In the genomic region with DNA sequence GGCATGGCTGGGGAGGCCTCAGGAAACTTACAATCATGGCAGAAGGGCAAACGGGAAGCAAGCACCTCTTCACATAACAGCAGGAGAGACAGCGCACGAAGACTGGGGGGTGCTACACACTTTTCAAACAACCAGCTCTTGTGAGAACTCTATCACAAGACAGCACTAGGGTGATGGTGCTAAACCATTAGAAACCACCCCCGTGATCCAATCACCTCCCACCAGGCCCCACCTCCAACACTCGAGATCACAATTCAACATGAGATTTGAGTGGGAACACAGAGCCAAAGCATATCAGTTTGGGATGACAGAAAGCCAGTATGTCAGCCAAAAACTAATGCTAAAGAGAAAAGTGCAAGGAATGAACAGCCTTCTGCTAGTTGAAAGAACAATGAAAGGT, we compare ENCODE assay signal across 34 cellular contexts.
A peak's percentile ranks its signal among the peaks of the same experiment; 100 is the strongest.
DNase-seq lines count a peak whose midpoint lies in the region; ATAC-seq and TF ChIP-seq lines count a peak whose summit lies in the region.
"Had no signal": no experiment of that assay in that cellular context is flagged by ENCODE, and none has a peak within 500 bp of the region (broad histone marks: within the 10 kb centered on the region; RNA-seq: fewer than 3 reads in every experiment).

No MANE protein-coding gene starts in this region.

- H4K20me1 ChIP-seq in BLaER1 treated with 17β-estradiol and CSF1 and Interleukin-3, amounts not matched to agents 10 nM and 100 nM, result no peaks in the 10 kb centered on the region
- no peaks in the 10 kb centered on the region for H4K20me1 ChIP-seq in osteoblast (ENCODE audit: insufficient read depth, low read length)
- H4K20me1 ChIP-seq: BLaER1 had no signal

- no peak overlapping the region for H3K4me3 Mint-ChIP-seq in nephron
- no peak overlapping the region for H3K4me3 Mint-ChIP-seq in activated CD4-positive, alpha-beta T cell treated with anti-CD3 and anti-CD28 coated beads for 36 hours
- H3K4me3 Mint-ChIP-seq: B cell; CD14-positive monocyte; CD4-positive, alpha-beta memory T cell; CD4-positive, alpha-beta T cell; CD4-positive, CD25-positive, alpha-beta regulatory T cell; CD8-positive, alpha-beta memory T cell; CD8-positive, alpha-beta T cell had no signal

- peak overlapping the region in 2 of 3 experiments; percentile 7 to 11 for H3K27ac Mint-ChIP-seq in nephron
- H3K27ac Mint-ChIP-seq in activated CD4-positive, alpha-beta T cell treated with anti-CD3 and anti-CD28 coated beads for 36 hours, result no peak overlapping the region
- H3K27ac Mint-ChIP-seq: B cell; CD14-positive monocyte; CD4-positive, alpha-beta memory T cell; CD4-positive, alpha-beta T cell; CD4-positive, CD25-positive, alpha-beta regulatory T cell; CD8-positive, alpha-beta memory T cell; CD8-positive, alpha-beta T cell had no signal

- H3K4me2 ChIP-seq in BLaER1 treated with 17β-estradiol and CSF1 and Interleukin-3, amounts not matched to agents 10 nM and 100 nM, result no peak overlapping the region
- H3K4me2 ChIP-seq in osteoblast (ENCODE audit: insufficient read depth, low read length), result no peak overlapping the region
- H3K4me2 ChIP-seq: A549, BLaER1 had no signal

- no peaks in the 10 kb centered on the region for H3K27me3 ChIP-seq in BLaER1 treated with 17β-estradiol and CSF1 and Interleukin-3, amounts not matched to agents 10 nM and 100 nM
- H3K27me3 ChIP-seq in osteoblast (ENCODE audit: insufficient read depth, low read length), result no peaks in the 10 kb centered on the region
- H3K27me3 ChIP-seq: BE2C, BLaER1 had no signal

- ATAC-seq in activated CD4-positive, alpha-beta T cell treated with anti-CD3 and anti-CD28 coated beads for 36 hours, result no peak
- no peak for ATAC-seq in GM21367 (IDR thresholded peaks at IDR 0.05; ENCODE audit: unreplicated experiment)
- ATAC-seq in HG03097 (IDR thresholded peaks at IDR 0.05; ENCODE audit: low FRiP score, unreplicated experiment), result no peak
- ATAC-seq: A549; CD8-positive, alpha-beta T cell had no signal

- H3K4me1 ChIP-seq in BLaER1 treated with 17β-estradiol and CSF1 and Interleukin-3, amounts not matched to agents 10 nM and 100 nM, result peaks cover 33 to 58% (median 50%) of the 10 kb centered on the region in 10 experiments
- peaks cover 58% of the 10 kb centered on the region for H3K4me1 ChIP-seq in osteoblast (ENCODE audit: insufficient read depth, low read length)
- H3K4me1 ChIP-seq: Caco-2 had no signal

- intact Hi-C loops in head of caudate nucleus (cut with DNase I), result loop anchor here (10.0 kb wide), 1 partner anchor 243 kb away; no protein-coding TSS in a partner anchor
- intact Hi-C loops in activated CD4-positive, alpha-beta T cell treated with anti-CD3 and anti-CD28 coated beads for 36 hours (cut with DNase I, micrococcal nuclease), result loop anchor here (10.0 kb wide), 2 partner anchors 453 to 943 kb away; no protein-coding TSS in a partner anchor

- no peaks in the 10 kb centered on the region for H3K79me2 ChIP-seq in osteoblast (ENCODE audit: insufficient read depth, low read length)

- no peaks in the 10 kb centered on the region for H3K36me3 Mint-ChIP-seq in nephron (ENCODE audit: low read depth)
- H3K36me3 Mint-ChIP-seq in activated CD4-positive, alpha-beta T cell treated with anti-CD3 and anti-CD28 coated beads for 36 hours (ENCODE audit: low read depth), result no peaks in the 10 kb centered on the region
- H3K36me3 Mint-ChIP-seq: CD14-positive monocyte; CD4-positive, alpha-beta memory T cell; CD4-positive, CD25-positive, alpha-beta regulatory T cell; CD8-positive, alpha-beta memory T cell; CD8-positive, alpha-beta T cell had no signal

- no peak overlapping the region for H2AFZ ChIP-seq in osteoblast (ENCODE audit: low read length)

- POLR2A ChIA-PET in activated CD4-positive, alpha-beta T cell treated with anti-CD3 and anti-CD28 coated beads for 36 hours (lab: Charles Lee), result no interaction called here

- no peaks in the 10 kb centered on the region for H3K36me3 ChIP-seq in BLaER1 treated with 17β-estradiol and CSF1 and Interleukin-3, amounts not matched to agents 10 nM and 100 nM
- no peaks in the 10 kb centered on the region for H3K36me3 ChIP-seq in osteoblast (ENCODE audit: insufficient read depth, low read length)
- H3K36me3 ChIP-seq: BE2C, BLaER1 had no signal

- no peaks in the 10 kb centered on the region for H3K9me3 Mint-ChIP-seq in nephron
- no peaks in the 10 kb centered on the region for H3K9me3 Mint-ChIP-seq in activated CD4-positive, alpha-beta T cell treated with anti-CD3 and anti-CD28 coated beads for 36 hours (ENCODE audit: low read depth)
- H3K9me3 Mint-ChIP-seq: CD4-positive, alpha-beta memory T cell; CD4-positive, alpha-beta T cell; CD4-positive, CD25-positive, alpha-beta regulatory T cell; CD8-positive, alpha-beta memory T cell; CD8-positive, alpha-beta T cell had no signal

- H3K4me1 Mint-ChIP-seq in nephron, result peaks cover 38% of the 10 kb centered on the region
- peaks cover 19% of the 10 kb centered on the region for H3K4me1 Mint-ChIP-seq in activated CD4-positive, alpha-beta T cell treated with anti-CD3 and anti-CD28 coated beads for 36 hours

- H3K27ac ChIP-seq in BLaER1 treated with 17β-estradiol and CSF1 and Interleukin-3, amounts not matched to agents 10 nM and 100 nM, result peak overlapping the region in 6 of 11 experiments; percentile 2 to 86 (median 80); a peak in 10 of 22 replicates
- H3K27ac ChIP-seq in osteoblast (ENCODE audit: low read depth, low read length), result peak overlapping the region; percentile 77
- H3K27ac ChIP-seq: 22Rv1, A549, BLaER1, C4-2B had no signal

- peak in 27 of 42 donors; percentile 7 to 69 (median 40) for DNase-seq in head of caudate nucleus
- DNase-seq in osteoblast (ENCODE audit: insufficient read length, low spot score, missing footprints), result no peak
- DNase-seq in activated CD4-positive, alpha-beta T cell treated with anti-CD3 and anti-CD28 coated beads for 36 hours, result no peak
- DNase-seq in HT-29 (ENCODE audit: low spot score), result no peak
- DNase-seq: 8988T; ACHN; AML-193; BE2C; C1 segment of cervical spinal cord; Caco-2; Calu3; CD4-positive, alpha-beta memory T cell; CD4-positive, alpha-beta T cell; CD4-positive, CD25-positive, alpha-beta regulatory T cell; CD8-positive, alpha-beta memory T cell; CD8-positive, alpha-beta T cell; COR-L47; DMS 273 treated with DMSO at 0.1 percent for 48 hours; DMS153; DMS53; DMS79; DMS79 treated with DMSO at 0.1 percent for 48 hours; DND-41; EL had no signal

- H3K27me3 Mint-ChIP-seq in nephron (ENCODE audit: low read depth), result no peaks in the 10 kb centered on the region
- H3K27me3 Mint-ChIP-seq in activated CD4-positive, alpha-beta T cell treated with anti-CD3 and anti-CD28 coated beads for 36 hours, result peaks cover 8% of the 10 kb centered on the region
- H3K27me3 Mint-ChIP-seq: CD4-positive, alpha-beta memory T cell had no signal

- no peak overlapping the region for H3K4me3 ChIP-seq in BLaER1 treated with 17β-estradiol and CSF1 and Interleukin-3, amounts not matched to agents 10 nM and 100 nM
- H3K4me3 ChIP-seq in osteoblast (ENCODE audit: insufficient read depth, low read length), result no peak overlapping the region
- H3K4me3 ChIP-seq: A549, BLaER1 had no signal

- CTCF ChIA-PET in activated CD4-positive, alpha-beta T cell treated with anti-CD3 and anti-CD28 coated beads for 36 hours (lab: Charles Lee), result interaction anchor here (0.5 kb wide), 1 partner anchor 303 kb away, joined by 4 read pairs; no protein-coding TSS in a partner anchor

- no peak for TF ChIP-seq CTCF in nephron (IDR thresholded peaks at IDR 0.05; ENCODE audit: unreplicated experiment in 3 of 3)
- TF ChIP-seq CTCF in osteoblast (IDR thresholded peaks at IDR 0.05; ENCODE audit: extremely low read depth, low read depth, low read length), result no peak

- H3K9me3 ChIP-seq in BLaER1 treated with 17β-estradiol and CSF1 and Interleukin-3, amounts not matched to agents 10 nM and 100 nM (replicated peaks in 1 of 11), result peaks cover 0 to 6% (median 0%) of the 10 kb centered on the region in 11 experiments; a peak in 3 of 22 replicates
- H3K9me3 ChIP-seq in osteoblast (ENCODE audit: low read depth, low read length), result no peaks in the 10 kb centered on the region
- H3K9me3 ChIP-seq: A549, BE2C, BLaER1, Caco-2 had no signal

- no peak overlapping the region for H3K9ac ChIP-seq in BLaER1 treated with 17β-estradiol and CSF1 and Interleukin-3, amounts not matched to agents 10 nM and 100 nM
- H3K9ac ChIP-seq: BLaER1 had no signal

Comparison
In these comparisons a context has a peak if more than half of its experiments do, and no peak if none do; other contexts are left out.
1. DNase-seq: peak in head of caudate nucleus (27 of 42); none in osteoblast (single experiment), activated CD4-positive, alpha-beta T cell treated with anti-CD3 and anti-CD28 coated beads for 36 hours (single experiment) and HT-29 (single experiment).